Comparison of ENCODE assay signal across 17 cellular contexts in the genomic region with DNA sequence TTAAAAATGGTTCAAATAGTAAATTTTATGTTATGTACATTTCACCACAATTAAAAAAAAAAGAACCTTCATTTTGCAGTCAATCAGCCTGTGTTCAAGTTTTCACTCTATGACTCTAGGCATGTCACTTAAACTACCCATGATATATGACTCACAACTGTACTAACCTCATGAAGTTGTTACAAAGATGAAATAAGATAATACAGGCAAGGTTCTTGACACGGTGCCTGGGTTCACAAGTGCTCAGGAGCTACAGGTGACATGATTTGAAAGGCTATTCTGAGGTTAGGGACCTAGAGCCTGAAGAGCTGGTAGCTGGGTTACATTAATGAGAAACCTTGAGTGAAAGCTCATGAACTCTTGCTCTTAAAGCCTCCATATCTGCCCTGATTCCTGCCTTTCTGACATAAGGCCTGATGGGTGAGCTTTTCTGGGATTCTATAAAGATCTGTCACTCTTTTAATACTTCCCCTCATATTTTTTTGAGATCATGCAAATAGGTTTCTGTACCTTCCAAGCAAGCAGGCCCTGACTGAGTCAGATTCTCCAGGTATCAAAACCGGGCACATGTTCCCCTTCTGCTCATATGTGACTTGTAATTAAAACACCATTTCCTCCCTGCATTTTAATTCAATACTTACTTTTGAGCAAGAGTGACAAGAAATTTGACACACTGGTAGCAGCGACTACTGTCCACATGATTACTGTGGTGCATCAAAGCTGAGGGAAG. TPM values are rescaled to one million over a fixed set of nuclear protein-coding genes. Genes with fewer than 3 reads are reported as not detected.
DNase-seq lines count a peak whose midpoint lies in the region; ATAC-seq and TF ChIP-seq lines count a peak whose summit lies in the region.
"Had no signal": no experiment of that assay in that cellular context is flagged by ENCODE, and none has a peak within 500 bp of the region (broad histone marks: within the 10 kb centered on the region; RNA-seq: fewer than 3 reads in every experiment).

No MANE protein-coding gene starts in this region.

- no peaks in the 10 kb centered on the region for H3K9me3 Mint-ChIP-seq in CD8-positive, alpha-beta T cell

- ATAC-seq in HG02852 (IDR thresholded peaks at IDR 0.05; ENCODE audit: unreplicated experiment) (peak; percentile 73), psoas muscle (peak; percentile 22 to 70 (median 48)), GM18870 (IDR thresholded peaks at IDR 0.05; ENCODE audit: unreplicated experiment) (no peak)
- no peak for ATAC-seq in CD8-positive, alpha-beta T cell
- ATAC-seq: left colon, Panc1 had no signal

- H3K27ac Mint-ChIP-seq in CD8-positive, alpha-beta T cell = no peak overlapping the region

- peaks cover 95% of the 10 kb centered on the region for H3K36me3 Mint-ChIP-seq in CD8-positive, alpha-beta T cell

- H3K4me1 ChIP-seq in psoas muscle = peaks cover 11% of the 10 kb centered on the region
- no peaks in the 10 kb centered on the region for H3K4me1 ChIP-seq in CD8-positive, alpha-beta T cell (ENCODE audit: insufficient read depth, low read length)
- H3K4me1 ChIP-seq: breast epithelium had no signal

- H3K27me3 Mint-ChIP-seq in CD8-positive, alpha-beta T cell (ENCODE audit: low read depth) = no peaks in the 10 kb centered on the region

- DNase-seq in activated T-cell treated with anti-CD3 and anti-CD28 coated beads for 48 hours (ENCODE audit: low read depth) (peak; percentile 9), NCI-H510A treated with DMSO at 0.1 percent for 48 hours (lab: John Stamatoyannopoulos, UW) (peak; percentile 40), psoas muscle (no peak), C1 segment of cervical spinal cord (lab: John Stamatoyannopoulos, UW) (no peak)
- DNase-seq in activated T-cell treated with anti-CD3 and anti-CD28 coated beads, Interleukin-2, amount 50 U/mL, for 1 hour = no peak
- DNase-seq in CD8-positive, alpha-beta T cell = no peak
- DNase-seq: ACHN; activated CD8-positive, alpha-beta memory T cell treated with anti-CD3 and anti-CD28 coated beads, Interleukin-2, amount 50 U/mL, for 4 hours; head of caudate nucleus; KG1; left colon had no signal

- POLR2A ChIA-PET in CD8-positive, alpha-beta T cell (lab: Charles Lee) = no interaction called here

- no peak for TF ChIP-seq CTCF in psoas muscle (IDR thresholded peaks at IDR 0.05)
- no peak for TF ChIP-seq CTCF in CD8-positive, alpha-beta T cell (IDR thresholded peaks at IDR 0.05)

- no peak overlapping the region for H3K27ac ChIP-seq in psoas muscle
- no peak overlapping the region for H3K27ac ChIP-seq in CD8-positive, alpha-beta T cell (ENCODE audit: low read depth, low read length)
- H3K27ac ChIP-seq: breast epithelium had no signal

- H3K9me3 ChIP-seq in psoas muscle = no peaks in the 10 kb centered on the region
- H3K9me3 ChIP-seq in CD8-positive, alpha-beta T cell (ENCODE audit: low read length) = no peaks in the 10 kb centered on the region
- H3K9me3 ChIP-seq: breast epithelium had no signal

- H3K36me3 ChIP-seq in psoas muscle (ENCODE audit: insufficient read depth in 1 of 2, low read depth in 1 of 2) = peaks cover 16 to 100% of the 10 kb centered on the region in 2 donors
- H3K36me3 ChIP-seq in CD8-positive, alpha-beta T cell (ENCODE audit: insufficient read depth, low read length) = peaks cover 55% of the 10 kb centered on the region

- no peak overlapping the region for H3K4me3 ChIP-seq in psoas muscle
- H3K4me3 ChIP-seq in CD8-positive, alpha-beta T cell (ENCODE audit: low read depth, low read length) = no peak overlapping the region
- H3K4me3 ChIP-seq: breast epithelium, smooth muscle cell had no signal

- WGBS in psoas muscle, 3 donors = 71 to 85% (median 73%) methylated on average over 3 of the region's 3 CpGs

- no peaks in the 10 kb centered on the region for H3K4me1 Mint-ChIP-seq in CD8-positive, alpha-beta T cell (ENCODE audit: low read depth)

- intact Hi-C loops in psoas muscle (cut with DNase I) = no loop called here
- intact Hi-C loops in CD8-positive, alpha-beta T cell (cut with DNase I, micrococcal nuclease) = no loop called here

- CTCF ChIA-PET in CD8-positive, alpha-beta T cell (lab: Charles Lee) = no interaction called here

- no peaks in the 10 kb centered on the region for H3K27me3 ChIP-seq in psoas muscle (ENCODE audit: insufficient read depth in 3 of 3, low read length in 2 of 3)
- H3K27me3 ChIP-seq in CD8-positive, alpha-beta T cell (ENCODE audit: insufficient read depth, low read length) = no peaks in the 10 kb centered on the region
- H3K27me3 ChIP-seq: breast epithelium had no signal

- H3K4me3 Mint-ChIP-seq in CD8-positive, alpha-beta T cell = no peak overlapping the region

RNA-seq across cellular contexts. Expression of gene PCSK9, which starts 34.0 kb away (rescaled TPM):
- total RNA-seq in psoas muscle = not detected
- under 1 TPM in 2 of 3 donors, not detected in 1; under 0.01 to 0.03 TPM for polyA plus RNA-seq in psoas muscle
- total RNA-seq in CD8-positive, alpha-beta T cell = not detected
- polyA plus RNA-seq: neural cell had no signal

Comparison
In these comparisons a context has a peak if more than half of its experiments do, and no peak if none do; other contexts are left out.
1. DNase-seq: peak in activated T-cell treated with anti-CD3 and anti-CD28 coated beads for 48 hours (single experiment) and NCI-H510A treated with DMSO at 0.1 percent for 48 hours (single experiment); none in activated T-cell treated with anti-CD3 and anti-CD28 coated beads, Interleukin-2, amount 50 U/mL, for 1 hour (single experiment), psoas muscle (0 of 2), C1 segment of cervical spinal cord (0 of 14) and CD8-positive, alpha-beta T cell (0 of 7).
2. ATAC-seq: peak in HG02852 (single experiment) and psoas muscle (4 of 4); none in GM18870 (single experiment) and CD8-positive, alpha-beta T cell (single experiment).